In the genomic region with DNA sequence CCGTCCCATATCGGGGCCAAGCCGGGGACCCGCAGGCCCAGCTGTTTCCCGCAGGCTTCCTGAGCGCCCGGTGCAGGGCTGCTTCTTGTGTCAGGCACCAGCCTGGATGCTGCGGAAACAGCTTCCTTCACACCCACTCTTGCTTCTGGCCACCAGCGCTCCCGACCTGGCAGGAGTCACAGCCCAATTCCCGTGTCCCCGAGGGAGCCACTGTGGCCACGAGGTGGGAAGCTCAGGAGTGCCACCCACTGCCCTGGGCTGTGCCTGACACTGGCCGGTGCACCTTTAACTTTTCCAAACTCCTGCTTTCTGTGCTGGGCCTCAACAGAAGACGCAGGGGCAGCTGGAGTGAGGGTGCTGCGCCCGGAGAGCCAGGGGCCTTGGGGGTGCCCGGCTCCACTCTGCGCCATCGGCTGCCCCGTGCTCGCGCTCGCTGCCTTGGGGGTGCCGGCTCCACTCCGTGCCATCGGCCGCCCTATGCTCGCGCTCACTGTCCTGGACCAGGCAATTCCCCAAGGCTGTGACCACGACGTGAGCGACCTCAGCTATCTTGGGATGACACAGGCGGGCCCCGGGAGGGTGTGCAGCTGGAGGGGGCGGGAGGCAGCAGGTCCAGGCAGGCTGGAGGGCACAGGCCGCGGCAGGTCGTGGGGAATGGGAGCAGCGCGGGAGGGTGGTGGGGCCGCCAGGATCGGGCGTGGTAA, we compare ENCODE assay signal across 2 cellular contexts.
TF ChIP-seq lines count a peak whose summit lies in the region.

No MANE protein-coding gene starts in this region.

TF ChIP-seq in liver, 16 proteins besides CTCF, POLR2A, EP300 and RAD21:
- TF ChIP-seq FOXA1 (IDR thresholded peaks at IDR 0.05) (no peak), FOXA2 (IDR thresholded peaks at IDR 0.05) (no peak), YY1 (IDR thresholded peaks at IDR 0.05) (no peak), EGR1 (IDR thresholded peaks at IDR 0.05; ENCODE audit: low read depth in 2 of 2) (no peak), HNF4G (IDR thresholded peaks at IDR 0.05) (no peak), ATF3 (IDR thresholded peaks at IDR 0.05) (no peak), SP1 (IDR thresholded peaks at IDR 0.05) (no peak), NR2F2 (IDR thresholded peaks at IDR 0.05) (no peak), HNF4A (conservative IDR thresholded peaks at IDR 0.05) (no peak), JUND (IDR thresholded peaks at IDR 0.05) (no peak), REST (IDR thresholded peaks at IDR 0.05) (no peak), TAF1 (conservative IDR thresholded peaks at IDR 0.05) (no peak), ZBTB33 (IDR thresholded peaks at IDR 0.05) (no peak), GABPA (IDR thresholded peaks at IDR 0.05 in 1 of 2, conservative IDR thresholded peaks at IDR 0.05 in 1 of 2) (no peak)
- TF ChIP-seq, protein P1, sequence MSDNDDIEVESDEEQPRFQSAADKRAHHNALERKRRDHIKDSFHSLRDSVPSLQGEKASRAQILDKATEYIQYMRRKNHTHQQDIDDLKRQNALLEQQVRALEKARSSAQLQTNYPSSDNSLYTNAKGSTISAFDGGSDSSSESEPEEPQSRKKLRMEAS (IDR thresholded peaks at IDR 0.05): no peak

TF ChIP-seq in HepG2, 621 proteins besides CTCF, POLR2A, EP300 and RAD21:
- TF ChIP-seq, protein P2, sequence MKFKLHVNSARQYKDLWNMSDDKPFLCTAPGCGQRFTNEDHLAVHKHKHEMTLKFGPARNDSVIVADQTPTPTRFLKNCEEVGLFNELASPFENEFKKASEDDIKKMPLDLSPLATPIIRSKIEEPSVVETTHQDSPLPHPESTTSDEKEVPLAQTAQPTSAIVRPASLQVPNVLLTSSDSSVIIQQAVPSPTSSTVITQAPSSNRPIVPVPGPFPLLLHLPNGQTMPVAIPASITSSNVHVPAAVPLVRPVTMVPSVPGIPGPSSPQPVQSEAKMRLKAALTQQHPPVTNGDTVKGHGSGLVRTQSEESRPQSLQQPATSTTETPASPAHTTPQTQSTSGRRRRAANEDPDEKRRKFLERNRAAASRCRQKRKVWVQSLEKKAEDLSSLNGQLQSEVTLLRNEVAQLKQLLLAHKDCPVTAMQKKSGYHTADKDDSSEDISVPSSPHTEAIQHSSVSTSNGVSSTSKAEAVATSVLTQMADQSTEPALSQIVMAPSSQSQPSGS (CRISPR knock-in tag; IDR thresholded peaks at IDR 0.05): no peak
- TF ChIP-seq AGO2 (optimal IDR thresholded peaks at IDR 0.05; ENCODE audit: low read depth, low read length): no peak
- no peak for TF ChIP-seq YY1 (IDR thresholded peaks at IDR 0.05; ENCODE audit: insufficient read depth, insufficient replicate concordance, low read depth, low read length)
- TF ChIP-seq ZNF572 (CRISPR knock-in tag; IDR thresholded peaks at IDR 0.05): no peak
TF ChIP-seq in HepG2: peak in this region for 0.
